In the genomic region with DNA sequence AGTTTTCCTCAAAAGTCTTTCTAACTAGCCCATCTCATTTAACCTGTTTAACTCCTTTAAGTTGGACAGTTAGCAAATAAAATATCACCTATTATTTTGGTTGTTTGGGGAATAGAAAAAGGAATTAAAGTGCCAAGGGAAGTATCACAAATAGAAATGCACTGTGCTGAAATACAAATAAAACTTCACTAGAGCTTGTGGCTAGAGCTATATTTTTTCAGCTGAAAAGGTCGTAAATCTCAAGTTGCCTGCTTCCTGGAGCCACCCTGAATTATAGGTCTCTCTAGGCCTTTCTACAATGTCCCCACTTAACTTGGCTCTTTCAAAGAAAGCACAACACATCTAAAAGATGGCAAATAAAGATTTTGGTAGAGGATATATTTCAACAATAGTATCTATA, we compare ENCODE assay signal across 1 cellular context.
A peak's percentile ranks its signal among the peaks of the same experiment; 100 is the strongest.
TF ChIP-seq lines count a peak whose summit lies in the region.

No MANE protein-coding gene starts in this region.

TF ChIP-seq in HEK293, 187 proteins besides CTCF, POLR2A, EP300 and RAD21 (continued from another document):
- TF ChIP-seq, protein P1, sequence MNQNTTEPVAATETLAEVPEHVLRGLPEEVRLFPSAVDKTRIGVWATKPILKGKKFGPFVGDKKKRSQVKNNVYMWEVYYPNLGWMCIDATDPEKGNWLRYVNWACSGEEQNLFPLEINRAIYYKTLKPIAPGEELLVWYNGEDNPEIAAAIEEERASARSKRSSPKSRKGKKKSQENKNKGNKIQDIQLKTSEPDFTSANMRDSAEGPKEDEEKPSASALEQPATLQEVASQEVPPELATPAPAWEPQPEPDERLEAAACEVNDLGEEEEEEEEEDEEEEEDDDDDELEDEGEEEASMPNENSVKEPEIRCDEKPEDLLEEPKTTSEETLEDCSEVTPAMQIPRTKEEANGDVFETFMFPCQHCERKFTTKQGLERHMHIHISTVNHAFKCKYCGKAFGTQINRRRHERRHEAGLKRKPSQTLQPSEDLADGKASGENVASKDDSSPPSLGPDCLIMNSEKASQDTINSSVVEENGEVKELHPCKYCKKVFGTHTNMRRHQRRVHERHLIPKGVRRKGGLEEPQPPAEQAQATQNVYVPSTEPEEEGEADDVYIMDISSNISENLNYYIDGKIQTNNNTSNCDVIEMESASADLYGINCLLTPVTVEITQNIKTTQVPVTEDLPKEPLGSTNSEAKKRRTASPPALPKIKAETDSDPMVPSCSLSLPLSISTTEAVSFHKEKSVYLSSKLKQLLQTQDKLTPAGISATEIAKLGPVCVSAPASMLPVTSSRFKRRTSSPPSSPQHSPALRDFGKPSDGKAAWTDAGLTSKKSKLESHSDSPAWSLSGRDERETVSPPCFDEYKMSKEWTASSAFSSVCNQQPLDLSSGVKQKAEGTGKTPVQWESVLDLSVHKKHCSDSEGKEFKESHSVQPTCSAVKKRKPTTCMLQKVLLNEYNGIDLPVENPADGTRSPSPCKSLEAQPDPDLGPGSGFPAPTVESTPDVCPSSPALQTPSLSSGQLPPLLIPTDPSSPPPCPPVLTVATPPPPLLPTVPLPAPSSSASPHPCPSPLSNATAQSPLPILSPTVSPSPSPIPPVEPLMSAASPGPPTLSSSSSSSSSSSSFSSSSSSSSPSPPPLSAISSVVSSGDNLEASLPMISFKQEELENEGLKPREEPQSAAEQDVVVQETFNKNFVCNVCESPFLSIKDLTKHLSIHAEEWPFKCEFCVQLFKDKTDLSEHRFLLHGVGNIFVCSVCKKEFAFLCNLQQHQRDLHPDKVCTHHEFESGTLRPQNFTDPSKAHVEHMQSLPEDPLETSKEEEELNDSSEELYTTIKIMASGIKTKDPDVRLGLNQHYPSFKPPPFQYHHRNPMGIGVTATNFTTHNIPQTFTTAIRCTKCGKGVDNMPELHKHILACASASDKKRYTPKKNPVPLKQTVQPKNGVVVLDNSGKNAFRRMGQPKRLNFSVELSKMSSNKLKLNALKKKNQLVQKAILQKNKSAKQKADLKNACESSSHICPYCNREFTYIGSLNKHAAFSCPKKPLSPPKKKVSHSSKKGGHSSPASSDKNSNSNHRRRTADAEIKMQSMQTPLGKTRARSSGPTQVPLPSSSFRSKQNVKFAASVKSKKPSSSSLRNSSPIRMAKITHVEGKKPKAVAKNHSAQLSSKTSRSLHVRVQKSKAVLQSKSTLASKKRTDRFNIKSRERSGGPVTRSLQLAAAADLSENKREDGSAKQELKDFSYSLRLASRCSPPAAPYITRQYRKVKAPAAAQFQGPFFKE (tag by site-specific recombination; IDR thresholded peaks at IDR 0.05; ENCODE audit: borderline replicate concordance), result no peak
- no peak for TF ChIP-seq ZNF211 (tag by site-specific recombination; IDR thresholded peaks at IDR 0.05; ENCODE audit: low read depth)
- no peak for TF ChIP-seq ZFP69B (tag by site-specific recombination; IDR thresholded peaks at IDR 0.05)
- TF ChIP-seq ZNF292 (tag by site-specific recombination; IDR thresholded peaks at IDR 0.05; ENCODE audit: borderline replicate concordance, low read depth), result no peak
- TF ChIP-seq ZNF473 (tag by site-specific recombination; IDR thresholded peaks at IDR 0.05), result no peak
- TF ChIP-seq ZNF416 (tag by site-specific recombination; IDR thresholded peaks at IDR 0.05), result no peak
- TF ChIP-seq ZNF560 (tag by site-specific recombination; IDR thresholded peaks at IDR 0.05; ENCODE audit: borderline replicate concordance), result no peak
- TF ChIP-seq ZNF324 (tag by site-specific recombination; IDR thresholded peaks at IDR 0.05), result no peak
- peak; percentile 54; the same call in 1 of the 2 replicates for TF ChIP-seq ZSCAN30 (tag by site-specific recombination; IDR thresholded peaks at IDR 0.05)
- TF ChIP-seq ZNF221 (tag by site-specific recombination; IDR thresholded peaks at IDR 0.05; ENCODE audit: borderline replicate concordance), result no peak
- TF ChIP-seq ZNF24 (tag by site-specific recombination; IDR thresholded peaks at IDR 0.05), result no peak
- TF ChIP-seq ZNF544 (tag by site-specific recombination; IDR thresholded peaks at IDR 0.05), result no peak
- TF ChIP-seq ZFP3 (tag by site-specific recombination; IDR thresholded peaks at IDR 0.05; ENCODE audit: low read depth), result no peak
- TF ChIP-seq ZNF600 (tag by site-specific recombination; IDR thresholded peaks at IDR 0.05), result no peak
- TF ChIP-seq, protein P2, sequence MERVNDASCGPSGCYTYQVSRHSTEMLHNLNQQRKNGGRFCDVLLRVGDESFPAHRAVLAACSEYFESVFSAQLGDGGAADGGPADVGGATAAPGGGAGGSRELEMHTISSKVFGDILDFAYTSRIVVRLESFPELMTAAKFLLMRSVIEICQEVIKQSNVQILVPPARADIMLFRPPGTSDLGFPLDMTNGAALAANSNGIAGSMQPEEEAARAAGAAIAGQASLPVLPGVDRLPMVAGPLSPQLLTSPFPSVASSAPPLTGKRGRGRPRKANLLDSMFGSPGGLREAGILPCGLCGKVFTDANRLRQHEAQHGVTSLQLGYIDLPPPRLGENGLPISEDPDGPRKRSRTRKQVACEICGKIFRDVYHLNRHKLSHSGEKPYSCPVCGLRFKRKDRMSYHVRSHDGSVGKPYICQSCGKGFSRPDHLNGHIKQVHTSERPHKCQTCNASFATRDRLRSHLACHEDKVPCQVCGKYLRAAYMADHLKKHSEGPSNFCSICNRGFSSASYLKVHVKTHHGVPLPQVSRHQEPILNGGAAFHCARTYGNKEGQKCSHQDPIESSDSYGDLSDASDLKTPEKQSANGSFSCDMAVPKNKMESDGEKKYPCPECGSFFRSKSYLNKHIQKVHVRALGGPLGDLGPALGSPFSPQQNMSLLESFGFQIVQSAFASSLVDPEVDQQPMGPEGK (tag by site-specific recombination; IDR thresholded peaks at IDR 0.05), result no peak
- no peak for TF ChIP-seq EGR2 (tag by site-specific recombination; IDR thresholded peaks at IDR 0.05; ENCODE audit: low read depth)
- TF ChIP-seq ZNF174 (tag by site-specific recombination; IDR thresholded peaks at IDR 0.05), result no peak
- TF ChIP-seq ZNF548 (tag by site-specific recombination; IDR thresholded peaks at IDR 0.05), result no peak
- no peak for TF ChIP-seq ZBTB17 (tag by site-specific recombination; IDR thresholded peaks at IDR 0.05)
- TF ChIP-seq TRIM28 (IDR thresholded peaks at IDR 0.05; ENCODE audit: borderline replicate concordance, low read length), result 0 out of 2 replicates have a peak, but pooled peaks have one; percentile 22
- TF ChIP-seq SCRT1 (tag by site-specific recombination; IDR thresholded peaks at IDR 0.05; ENCODE audit: borderline replicate concordance), result no peak
- TF ChIP-seq ZNF843 (tag by site-specific recombination; IDR thresholded peaks at IDR 0.05), result peak; percentile 23; the same call in 1 of the 2 replicates
- TF ChIP-seq, protein P3, sequence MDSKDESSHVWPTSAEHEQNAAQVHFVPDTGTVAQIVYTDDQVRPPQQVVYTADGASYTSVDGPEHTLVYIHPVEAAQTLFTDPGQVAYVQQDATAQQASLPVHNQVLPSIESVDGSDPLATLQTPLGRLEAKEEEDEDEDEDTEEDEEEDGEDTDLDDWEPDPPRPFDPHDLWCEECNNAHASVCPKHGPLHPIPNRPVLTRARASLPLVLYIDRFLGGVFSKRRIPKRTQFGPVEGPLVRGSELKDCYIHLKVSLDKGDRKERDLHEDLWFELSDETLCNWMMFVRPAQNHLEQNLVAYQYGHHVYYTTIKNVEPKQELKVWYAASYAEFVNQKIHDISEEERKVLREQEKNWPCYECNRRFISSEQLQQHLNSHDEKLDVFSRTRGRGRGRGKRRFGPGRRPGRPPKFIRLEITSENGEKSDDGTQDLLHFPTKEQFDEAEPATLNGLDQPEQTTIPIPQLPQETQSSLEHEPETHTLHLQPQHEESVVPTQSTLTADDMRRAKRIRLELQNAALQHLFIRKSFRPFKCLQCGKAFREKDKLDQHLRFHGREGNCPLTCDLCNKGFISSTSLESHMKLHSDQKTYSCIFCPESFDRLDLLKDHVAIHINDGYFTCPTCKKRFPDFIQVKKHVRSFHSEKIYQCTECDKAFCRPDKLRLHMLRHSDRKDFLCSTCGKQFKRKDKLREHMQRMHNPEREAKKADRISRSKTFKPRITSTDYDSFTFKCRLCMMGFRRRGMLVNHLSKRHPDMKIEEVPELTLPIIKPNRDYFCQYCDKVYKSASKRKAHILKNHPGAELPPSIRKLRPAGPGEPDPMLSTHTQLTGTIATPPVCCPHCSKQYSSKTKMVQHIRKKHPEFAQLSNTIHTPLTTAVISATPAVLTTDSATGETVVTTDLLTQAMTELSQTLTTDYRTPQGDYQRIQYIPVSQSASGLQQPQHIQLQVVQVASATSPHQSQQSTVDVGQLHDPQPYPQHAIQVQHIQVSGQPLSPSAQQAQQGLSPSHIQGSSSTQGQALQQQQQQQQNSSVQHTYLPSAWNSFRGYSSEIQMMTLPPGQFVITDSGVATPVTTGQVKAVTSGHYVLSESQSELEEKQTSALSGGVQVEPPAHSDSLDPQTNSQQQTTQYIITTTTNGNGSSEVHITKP (tag by site-specific recombination; IDR thresholded peaks at IDR 0.05), result no peak
- TF ChIP-seq ZBTB48 (tag by site-specific recombination; IDR thresholded peaks at IDR 0.05), result no peak
- TF ChIP-seq ZNF423 (tag by site-specific recombination; IDR thresholded peaks at IDR 0.05), result no peak
- no peak for TF ChIP-seq ZBTB20 (tag by site-specific recombination; IDR thresholded peaks at IDR 0.05)
- TF ChIP-seq, protein P4, sequence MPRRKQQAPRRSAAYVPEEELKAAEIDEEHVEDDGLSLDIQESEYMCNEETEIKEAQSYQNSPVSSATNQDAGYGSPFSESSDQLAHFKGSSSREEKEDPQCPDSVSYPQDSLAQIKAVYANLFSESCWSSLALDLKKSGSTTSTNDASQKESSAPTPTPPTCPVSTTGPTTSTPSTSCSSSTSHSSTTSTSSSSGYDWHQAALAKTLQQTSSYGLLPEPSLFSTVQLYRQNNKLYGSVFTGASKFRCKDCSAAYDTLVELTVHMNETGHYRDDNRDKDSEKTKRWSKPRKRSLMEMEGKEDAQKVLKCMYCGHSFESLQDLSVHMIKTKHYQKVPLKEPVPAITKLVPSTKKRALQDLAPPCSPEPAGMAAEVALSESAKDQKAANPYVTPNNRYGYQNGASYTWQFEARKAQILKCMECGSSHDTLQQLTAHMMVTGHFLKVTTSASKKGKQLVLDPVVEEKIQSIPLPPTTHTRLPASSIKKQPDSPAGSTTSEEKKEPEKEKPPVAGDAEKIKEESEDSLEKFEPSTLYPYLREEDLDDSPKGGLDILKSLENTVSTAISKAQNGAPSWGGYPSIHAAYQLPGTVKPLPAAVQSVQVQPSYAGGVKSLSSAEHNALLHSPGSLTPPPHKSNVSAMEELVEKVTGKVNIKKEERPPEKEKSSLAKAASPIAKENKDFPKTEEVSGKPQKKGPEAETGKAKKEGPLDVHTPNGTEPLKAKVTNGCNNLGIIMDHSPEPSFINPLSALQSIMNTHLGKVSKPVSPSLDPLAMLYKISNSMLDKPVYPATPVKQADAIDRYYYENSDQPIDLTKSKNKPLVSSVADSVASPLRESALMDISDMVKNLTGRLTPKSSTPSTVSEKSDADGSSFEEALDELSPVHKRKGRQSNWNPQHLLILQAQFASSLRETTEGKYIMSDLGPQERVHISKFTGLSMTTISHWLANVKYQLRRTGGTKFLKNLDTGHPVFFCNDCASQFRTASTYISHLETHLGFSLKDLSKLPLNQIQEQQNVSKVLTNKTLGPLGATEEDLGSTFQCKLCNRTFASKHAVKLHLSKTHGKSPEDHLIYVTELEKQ (tag by site-specific recombination; IDR thresholded peaks at IDR 0.05; ENCODE audit: borderline replicate concordance), result no peak
- TF ChIP-seq ZNF76 (tag by site-specific recombination; IDR thresholded peaks at IDR 0.05; ENCODE audit: borderline replicate concordance, low read depth), result no peak
- TF ChIP-seq, protein P5, sequence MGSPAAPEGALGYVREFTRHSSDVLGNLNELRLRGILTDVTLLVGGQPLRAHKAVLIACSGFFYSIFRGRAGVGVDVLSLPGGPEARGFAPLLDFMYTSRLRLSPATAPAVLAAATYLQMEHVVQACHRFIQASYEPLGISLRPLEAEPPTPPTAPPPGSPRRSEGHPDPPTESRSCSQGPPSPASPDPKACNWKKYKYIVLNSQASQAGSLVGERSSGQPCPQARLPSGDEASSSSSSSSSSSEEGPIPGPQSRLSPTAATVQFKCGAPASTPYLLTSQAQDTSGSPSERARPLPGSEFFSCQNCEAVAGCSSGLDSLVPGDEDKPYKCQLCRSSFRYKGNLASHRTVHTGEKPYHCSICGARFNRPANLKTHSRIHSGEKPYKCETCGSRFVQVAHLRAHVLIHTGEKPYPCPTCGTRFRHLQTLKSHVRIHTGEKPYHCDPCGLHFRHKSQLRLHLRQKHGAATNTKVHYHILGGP (tag by site-specific recombination; IDR thresholded peaks at IDR 0.05), result peak; percentile 66
- TF ChIP-seq ZNF214 (tag by site-specific recombination; IDR thresholded peaks at IDR 0.05; ENCODE audit: borderline replicate concordance), result no peak
- no peak for TF ChIP-seq ZNF302 (tag by site-specific recombination; IDR thresholded peaks at IDR 0.05; ENCODE audit: low read depth)
- TF ChIP-seq, protein P6, sequence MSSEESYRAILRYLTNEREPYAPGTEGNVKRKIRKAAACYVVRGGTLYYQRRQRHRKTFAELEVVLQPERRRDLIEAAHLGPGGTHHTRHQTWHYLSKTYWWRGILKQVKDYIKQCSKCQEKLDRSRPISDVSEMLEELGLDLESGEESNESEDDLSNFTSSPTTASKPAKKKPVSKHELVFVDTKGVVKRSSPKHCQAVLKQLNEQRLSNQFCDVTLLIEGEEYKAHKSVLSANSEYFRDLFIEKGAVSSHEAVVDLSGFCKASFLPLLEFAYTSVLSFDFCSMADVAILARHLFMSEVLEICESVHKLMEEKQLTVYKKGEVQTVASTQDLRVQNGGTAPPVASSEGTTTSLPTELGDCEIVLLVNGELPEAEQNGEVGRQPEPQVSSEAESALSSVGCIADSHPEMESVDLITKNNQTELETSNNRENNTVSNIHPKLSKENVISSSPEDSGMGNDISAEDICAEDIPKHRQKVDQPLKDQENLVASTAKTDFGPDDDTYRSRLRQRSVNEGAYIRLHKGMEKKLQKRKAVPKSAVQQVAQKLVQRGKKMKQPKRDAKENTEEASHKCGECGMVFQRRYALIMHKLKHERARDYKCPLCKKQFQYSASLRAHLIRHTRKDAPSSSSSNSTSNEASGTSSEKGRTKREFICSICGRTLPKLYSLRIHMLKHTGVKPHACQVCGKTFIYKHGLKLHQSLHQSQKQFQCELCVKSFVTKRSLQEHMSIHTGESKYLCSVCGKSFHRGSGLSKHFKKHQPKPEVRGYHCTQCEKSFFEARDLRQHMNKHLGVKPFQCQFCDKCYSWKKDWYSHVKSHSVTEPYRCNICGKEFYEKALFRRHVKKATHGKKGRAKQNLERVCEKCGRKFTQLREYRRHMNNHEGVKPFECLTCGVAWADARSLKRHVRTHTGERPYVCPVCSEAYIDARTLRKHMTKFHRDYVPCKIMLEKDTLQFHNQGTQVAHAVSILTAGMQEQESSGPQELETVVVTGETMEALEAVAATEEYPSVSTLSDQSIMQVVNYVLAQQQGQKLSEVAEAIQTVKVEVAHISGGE (tag by site-specific recombination; conservative IDR thresholded peaks at IDR 0.05; ENCODE audit: low read depth), result no peak
